1 cellular context compared by ENCODE assay signal in genomic region chr20:63864978-63865640, GRCh38.
TF ChIP-seq lines count a peak whose summit lies in the region.

TPD52L2 (plus strand) TSS chr20:63865270; CDS start chr20:63865366, 96 bp downstream.

TF ChIP-seq in SK-N-SH, 30 proteins besides CTCF, POLR2A, EP300 and RAD21 (continued from another document):
- TF ChIP-seq REST (IDR thresholded peaks at IDR 0.05; ENCODE audit: low read depth, low read length) (no peak), MEF2A (IDR thresholded peaks at IDR 0.05; ENCODE audit: borderline replicate concordance, low read depth) (no peak), IRF3 (IDR thresholded peaks at IDR 0.05; ENCODE audit: low read depth, low read length) (no peak), GATA2 (CRISPR knock-in tag; IDR thresholded peaks at IDR 0.05) (no peak), TEAD4 (IDR thresholded peaks at IDR 0.05; ENCODE audit: borderline replicate concordance, insufficient read depth) (no peak)
TF ChIP-seq in SK-N-SH: peak in this region for 11.
